In the genomic region with DNA sequence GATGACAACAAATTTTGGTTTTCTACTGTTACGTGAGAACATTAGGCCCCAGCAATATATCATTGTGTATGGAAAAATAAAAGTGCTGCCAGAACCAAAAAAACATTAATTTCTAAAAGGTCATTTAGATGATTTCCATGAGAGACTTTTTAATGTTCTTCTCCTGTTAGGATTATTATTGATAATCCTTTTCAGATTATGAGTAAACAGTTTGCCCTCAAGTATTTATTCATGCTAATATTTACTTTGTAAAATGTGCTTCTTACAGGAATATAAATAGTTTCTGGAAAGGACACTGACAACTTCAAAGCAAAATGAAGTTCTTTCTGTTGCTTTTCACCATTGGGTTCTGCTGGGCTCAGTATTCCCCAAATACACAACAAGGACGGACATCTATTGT, we compare ENCODE assay signal across 8 cellular contexts. TPM values are rescaled to one million over a fixed set of nuclear protein-coding genes. Genes with fewer than 3 reads are reported as not detected.
A peak's percentile ranks its signal among the peaks of the same experiment; 100 is the strongest.
DNase-seq lines count a peak whose midpoint lies in the region; ATAC-seq, FAIRE-seq and TF ChIP-seq lines count a peak whose summit lies in the region.
"Not testable (repeated sequence)": the region's sequence is repeated elsewhere in the genome, so short reads cannot be mapped to it uniquely, and the experiment has no call there.

A gene (plus strand): TSS at position 301 of the 400 bp plus-strand sequence. CDS start 14 bp downstream, at position 315.

- not testable (repeated sequence) for TF ChIP-seq CTCF in MCF 10A (IDR thresholded peaks at IDR 0.05; ENCODE audit: unreplicated experiment); psoas muscle (IDR thresholded peaks at IDR 0.05); testis (IDR thresholded peaks at IDR 0.05); vagina (IDR thresholded peaks at IDR 0.05)

- not testable (repeated sequence) for H3K4me1 Mint-ChIP-seq in MCF 10A (ENCODE audit: insufficient read depth, unreplicated experiment)

- not testable (repeated sequence) for H3K27ac ChIP-seq in psoas muscle, testis, vagina

- H3K4me3 ChIP-seq in psoas muscle, testis, vagina: not testable (repeated sequence)

- 91 to 99% (median 97%) methylated on average over 2 of the region's 2 CpGs for WGBS in psoas muscle, 3 donors
- 88 to 98% methylated on average over 2 of the region's 2 CpGs for WGBS in testis, 2 donors

- H3K27me3 Mint-ChIP-seq in MCF 10A (ENCODE audit: insufficient read depth, unreplicated experiment): not testable (repeated sequence)

- not testable (repeated sequence) for TF ChIP-seq POLR2A in testis (IDR thresholded peaks at IDR 0.05); vagina (IDR thresholded peaks at IDR 0.05)

- not testable (repeated sequence) for H3K9me3 Mint-ChIP-seq in MCF 10A (ENCODE audit: unreplicated experiment)

- POLR2A ChIA-PET in MCF 10A (lab: Yijun Ruan, JAX): not testable (repeated sequence)

- not testable (repeated sequence) for BruUV-seq in MCF 10A (replicated peaks; lab: Mats Ljungman, UMichigan)

- CTCF ChIA-PET in MCF 10A (lab: Yijun Ruan, JAX): not testable (repeated sequence)

- H3K36me3 ChIP-seq in psoas muscle (ENCODE audit: insufficient read depth in 1 of 2, low read depth in 1 of 2): peaks cover 3 to 82% of the 10 kb centered on the region in 2 donors
- not testable (repeated sequence) for H3K36me3 ChIP-seq in testis (ENCODE audit: low read depth, missing control alignments); vagina

- not testable (repeated sequence) for H3K4me3 Mint-ChIP-seq in MCF 10A (ENCODE audit: unreplicated experiment)

- peak; percentile 5 for FAIRE-seq in RCC 7860 (lab: Jason Lieb, UNC)

- not testable (repeated sequence) for H3K9me3 ChIP-seq in psoas muscle, testis, vagina

- not testable (repeated sequence) for H3K36me3 Mint-ChIP-seq in MCF 10A (ENCODE audit: insufficient read depth, unreplicated experiment)

- H3K27ac Mint-ChIP-seq in MCF 10A (ENCODE audit: low read depth, unreplicated experiment): peak within 1 kb of the TSS; percentile 57

- ATAC-seq in Right ventricle myocardium superior (ENCODE audit: poor library complexity); left lobe of liver; psoas muscle: not testable (repeated sequence)

- DNase-seq in RCC 7860 (ENCODE audit: low spot score); MCF 10A (ENCODE audit: unreplicated experiment); Right ventricle myocardium superior; left lobe of liver (ENCODE audit: low spot score); myocyte (ENCODE audit: low read depth); psoas muscle; testis; vagina (ENCODE audit: extremely low spot score in 2 of 2): not testable (repeated sequence)

- H3K4me1 ChIP-seq in psoas muscle, testis, vagina: not testable (repeated sequence)

- intact Hi-C loops in MCF 10A (cut with micrococcal nuclease); Right ventricle myocardium superior (cut with DNase I); psoas muscle (cut with DNase I); testis (cut with DNase I; ENCODE audit: low total_unique reads); vagina (cut with DNase I): not testable (repeated sequence)

- H3K27me3 ChIP-seq in psoas muscle (ENCODE audit: insufficient read depth in 3 of 3, low read length in 2 of 3); testis; vagina: not testable (repeated sequence)

RNA-seq across cellular contexts. Expression of the gene that starts here (rescaled TPM):
- 10.8 and 14.5 TPM in 2 replicates for total RNA-seq in MCF 10A (2022)
- 19.1 TPM for total RNA-seq in Right ventricle myocardium superior
- 18.0 TPM for total RNA-seq in left lobe of liver
- total RNA-seq in myocyte: 10.6 and 13.8 TPM in 2 replicates
- 4.4 TPM for polyA plus RNA-seq in myocyte (2012)
- 10 to 100 TPM; 12.5 to 28.0 (median 22.2) TPM for total RNA-seq in psoas muscle
- polyA plus RNA-seq in psoas muscle: 10 to 100 TPM in 2 of 3 donors, 1 to 10 TPM in 1; 5.5 to 11.1 (median 10.9) TPM
- total RNA-seq in testis: 10 to 100 TPM; 16.0 to 19.4 TPM
- 6.6 TPM for polyA plus RNA-seq in testis (ENCODE audit: insufficient read depth, low read depth, low replicate concordance)
- 25.0 TPM for total RNA-seq in vagina
